1 cellular context compared by ENCODE assay signal in genomic region chr5:88254320-88254719, GRCh38.
TF ChIP-seq lines count a peak whose summit lies in the region.

No MANE protein-coding gene starts in this region.

TF ChIP-seq in K562, 482 proteins besides CTCF, POLR2A, EP300 and RAD21 (continued from another document):
- peak; percentile 67 for TF ChIP-seq MAFG (tag; conservative IDR thresholded peaks at IDR 0.05)
- TF ChIP-seq CEBPB (tag; IDR thresholded peaks at IDR 0.05): no peak
